ENCODE assay signal across 8 cellular contexts in genomic region chr4:16225681-16225995, GRCh38. TPM values are rescaled to one million over a fixed set of nuclear protein-coding genes. Genes with fewer than 3 reads are reported as not detected.
DNase-seq lines count a peak whose midpoint lies in the region; ATAC-seq, FAIRE-seq and TF ChIP-seq lines count a peak whose summit lies in the region.

No MANE protein-coding gene starts in this region.

- no peaks in the 10 kb centered on the region for H3K9me3 ChIP-seq in breast epithelium
- H3K9me3 ChIP-seq in mucosa of descending colon = no peaks in the 10 kb centered on the region

- FAIRE-seq in D721Med (lab: Jason Lieb, UNC) = peak; percentile 6

- intact Hi-C loops in breast epithelium (cut with DNase I; ENCODE audit: low total_unique reads) (no loop called here), mucosa of descending colon (cut with DNase I, micrococcal nuclease) (no loop called here), head of caudate nucleus (cut with DNase I) (no loop called here)

- H3K4me3 ChIP-seq in breast epithelium = peak overlapping the region; percentile 79 to 89 (median 86)
- H3K4me3 ChIP-seq in mucosa of descending colon = peak overlapping the region; percentile 78

- no peaks in the 10 kb centered on the region for H3K27me3 ChIP-seq in breast epithelium

- no peak for DNase-seq in D721Med (ENCODE audit: insufficient read length, low spot score)
- no peak for DNase-seq in breast epithelium (ENCODE audit: low spot score in 2 of 2)
- DNase-seq in mucosa of descending colon = no peak
- no peak for DNase-seq in omental fat pad (ENCODE audit: low spot score)
- no peak for DNase-seq in activated CD8-positive, alpha-beta memory T cell treated with anti-CD3 and anti-CD28 coated beads, Interleukin-2, amount 50 U/mL, for 4 hours
- no peak for DNase-seq in head of caudate nucleus

- H3K4me1 ChIP-seq in breast epithelium (peaks cover 0 to 12% of the 10 kb centered on the region in 2 donors), mucosa of descending colon (ENCODE audit: low read depth) (peaks cover 31% of the 10 kb centered on the region)

- no peaks in the 10 kb centered on the region for H3K36me3 ChIP-seq in breast epithelium
- H3K36me3 ChIP-seq in mucosa of descending colon (ENCODE audit: low read depth) = no peaks in the 10 kb centered on the region

- peak overlapping the region; percentile 95 to 99 for H3K27ac ChIP-seq in breast epithelium

- TF ChIP-seq POLR2A in breast epithelium (IDR thresholded peaks at IDR 0.05) = no peak

- TF ChIP-seq CTCF in D721Med (IDR thresholded peaks at IDR 0.05; ENCODE audit: insufficient read depth, missing control alignments) (no peak), breast epithelium (IDR thresholded peaks at IDR 0.05) (no peak), mucosa of descending colon (IDR thresholded peaks at IDR 0.05) (no peak), omental fat pad (IDR thresholded peaks at IDR 0.05) (no peak)

- ATAC-seq in HG03571 (IDR thresholded peaks at IDR 0.05; ENCODE audit: unreplicated experiment) = peak; percentile 1
- ATAC-seq in mucosa of descending colon = no peak
- ATAC-seq in HG03159 (IDR thresholded peaks at IDR 0.05; ENCODE audit: unreplicated experiment) = no peak
- no peak for ATAC-seq in omental fat pad (ENCODE audit: low FRiP score)

RNA-seq across cellular contexts. Expression of gene TAPT1, which starts 0.6 kb away (rescaled TPM):
- total RNA-seq in breast epithelium = 10 to 100 TPM; 39.7 to 52.5 (median 43.0) TPM
- total RNA-seq in mucosa of descending colon = 10 to 100 TPM; 38.2 to 62.6 (median 38.8) TPM
- total RNA-seq in omental fat pad = 10 to 100 TPM; 21.5 to 31.9 (median 28.6) TPM
